In the genomic region with DNA sequence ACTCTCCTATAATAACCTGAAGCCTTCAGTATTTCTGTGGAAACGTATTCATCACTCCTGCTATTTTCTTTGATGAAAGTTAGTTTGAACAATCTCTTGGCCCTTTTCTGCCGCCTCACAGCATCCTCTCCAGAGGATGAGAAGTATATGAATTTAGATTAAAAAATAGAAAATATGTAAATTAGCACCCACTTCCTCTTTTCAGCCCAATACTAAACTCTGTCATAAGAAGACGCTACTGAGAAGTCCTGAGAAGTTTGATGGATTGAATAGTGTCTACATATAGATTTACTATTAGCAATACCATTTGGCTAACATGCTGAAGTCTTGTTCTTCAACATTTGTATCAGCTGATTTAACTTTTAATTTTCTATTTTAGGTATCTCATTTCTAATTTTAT, we compare ENCODE assay signal across 27 cellular contexts.
"Had no signal": no experiment of that assay in that cellular context is flagged by ENCODE, and none has a peak within 500 bp of the region (broad histone marks: within the 10 kb centered on the region; RNA-seq: fewer than 3 reads in every experiment).

No MANE protein-coding gene starts in this region.

- H3K36me3 ChIP-seq: ascending aorta, cardiac muscle cell had no signal

- ATAC-seq: activated CD8-positive, alpha-beta memory T cell treated with anti-CD3 and anti-CD28 coated beads, Interleukin-2, amount 10 ng/mL, durations not matched to agents 7 days and 5 days; activated CD8-positive, alpha-beta T cell treated with anti-CD3 and anti-CD28 coated beads for 36 hours; activated naive CD8-positive, alpha-beta T cell treated with anti-CD3 and anti-CD28 coated beads, Interleukin-2, amount 50 U/mL, for 24 hours had no signal

- H3K4me1 ChIP-seq: ascending aorta had no signal

- H3K9me3 ChIP-seq: ascending aorta had no signal

- H3K4me3 ChIP-seq: ascending aorta, cardiac muscle cell had no signal

- DNase-seq: activated B cell treated with CpG ODN at 0.5 μM for 24 hours; activated CD4-positive, alpha-beta memory T cell treated with anti-CD3 and anti-CD28 coated beads for 36 hours; activated CD4-positive, alpha-beta T cell treated with anti-CD3 and anti-CD28 coated beads for 4 hours; activated CD4-positive, alpha-beta T cell treated with anti-CD3 and anti-CD28 coated beads, Interleukin-2, amount 10 ng/mL, durations not matched to agents 24 days and 14 days; activated CD4-positive, alpha-beta T cell treated with anti-CD3 and anti-CD28 coated beads, Interleukin-2, amount 50 U/mL, for 1 hour; activated CD4-positive, alpha-beta T cell treated with anti-CD3 and anti-CD28 coated beads, Interleukin-2, amount 50 U/mL, for 4 hours; activated CD4-positive, CD25-positive, alpha-beta regulatory T cell treated with anti-CD3 and anti-CD28 coated beads, Interleukin-2, amount 50 U/mL, for 72 hours; activated CD8-positive, alpha-beta memory T cell treated with anti-CD3 and anti-CD28 coated beads, Interleukin-2, amount 10 ng/mL, durations not matched to agents 7 days and 5 days; activated CD8-positive, alpha-beta memory T cell treated with anti-CD3 and anti-CD28 coated beads, Interleukin-2, amount 50 U/mL, for 48 hours; activated CD8-positive, alpha-beta T cell treated with anti-CD3 and anti-CD28 coated beads for 36 hours; activated effector memory CD4-positive, alpha-beta T cell treated with Interleukin-2 at 50 U/mL for 16 hours; activated gamma-delta T cell; activated naive CD4-positive, alpha-beta T cell treated with anti-CD3 and anti-CD28 coated beads, Interleukin-2, amount 10 ng/mL, durations not matched to agents 7 days and 5 days; activated naive CD4-positive, alpha-beta T cell treated with Interleukin-2 at 50 U/mL for 16 hours; activated naive CD8-positive, alpha-beta T cell treated with anti-CD3 and anti-CD28 coated beads, Interleukin-2, amount 10 ng/mL, durations not matched to agents 7 days and 5 days; activated naive CD8-positive, alpha-beta T cell treated with anti-CD3 and anti-CD28 coated beads, Interleukin-2, amount 50 U/mL, for 24 hours; activated T-cell treated with anti-CD3 and anti-CD28 coated beads, Interleukin-2, amount 50 U/mL, for 24 hours; activated T-cell treated with anti-CD3 and anti-CD28 coated beads, Interleukin-2, amount 50 U/mL, for 48 hours; amygdala; anterior cingulate cortex; caudate nucleus; cerebellar nuclear complex; T-helper 2 cell; T-helper 9 cell had no signal

- H3K27me3 ChIP-seq: ascending aorta, cardiac muscle cell had no signal

- H3K27ac ChIP-seq: ascending aorta, cardiac muscle cell, VCaP had no signal
